ENCODE assay signal across 32 cellular contexts in the genomic region with DNA sequence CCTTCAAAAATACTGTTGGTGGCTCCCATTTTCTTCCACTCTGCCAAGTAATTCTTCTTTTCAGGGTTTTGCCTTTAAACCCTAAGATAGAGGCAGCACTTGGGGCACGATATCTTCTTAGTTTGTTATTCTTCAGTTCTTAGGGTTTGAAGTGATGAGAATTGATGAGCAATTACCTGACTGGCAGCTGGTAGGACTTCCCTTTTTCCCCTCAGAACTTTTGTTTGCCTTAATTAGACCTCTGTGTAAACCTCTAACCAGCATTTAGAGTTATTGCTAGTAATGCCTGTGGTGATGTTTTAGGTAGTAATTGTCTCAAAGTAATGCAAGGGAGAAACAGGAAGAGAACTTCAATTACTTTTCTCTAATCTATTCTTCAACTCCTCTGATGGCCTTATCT.
"Had no signal": no experiment of that assay in that cellular context is flagged by ENCODE, and none has a peak within 500 bp of the region (broad histone marks: within the 10 kb centered on the region; RNA-seq: fewer than 3 reads in every experiment).

No MANE protein-coding gene starts in this region.

- H3K27ac ChIP-seq: ascending aorta, cardiac muscle cell, colonic mucosa, VCaP had no signal

- H3K36me3 ChIP-seq: ascending aorta, cardiac muscle cell, colonic mucosa had no signal

- ATAC-seq: activated CD8-positive, alpha-beta T cell treated with anti-CD3 and anti-CD28 coated beads for 36 hours; activated naive CD8-positive, alpha-beta T cell treated with anti-CD3 and anti-CD28 coated beads, Interleukin-2, amount 50 U/mL, for 24 hours; activated T-cell treated with anti-CD3 and anti-CD28 coated beads, Interleukin-2, amount 50 U/mL, for 4 hours; activated T-cell treated with anti-CD3 and anti-CD28 coated beads, Interleukin-2, amount 50 U/mL, for 72 hours; activated T-helper 17 cell treated with anti-CD3 and anti-CD28 coated beads, Interleukin-2, amount 50 U/mL, for 72 hours had no signal

- H3K9me3 ChIP-seq: ascending aorta, colonic mucosa had no signal

- H3K4me1 ChIP-seq: ascending aorta, colonic mucosa had no signal

- FAIRE-seq: bronchial epithelial cell, TTC549 had no signal

- H3K27me3 ChIP-seq: ascending aorta, cardiac muscle cell, colonic mucosa had no signal

- H3K4me3 ChIP-seq: ascending aorta, cardiac muscle cell, colonic mucosa had no signal

- DNase-seq: activated B cell treated with CpG ODN at 0.5 μM for 24 hours; activated CD4-positive, alpha-beta memory T cell treated with anti-CD3 and anti-CD28 coated beads for 36 hours; activated CD4-positive, alpha-beta T cell treated with anti-CD3 and anti-CD28 coated beads for 4 hours; activated CD4-positive, alpha-beta T cell treated with anti-CD3 and anti-CD28 coated beads, Interleukin-2, amount 10 ng/mL, durations not matched to agents 24 days and 14 days; activated CD4-positive, alpha-beta T cell treated with anti-CD3 and anti-CD28 coated beads, Interleukin-2, amount 50 U/mL, for 1 hour; activated CD4-positive, alpha-beta T cell treated with anti-CD3 and anti-CD28 coated beads, Interleukin-2, amount 50 U/mL, for 4 hours; activated CD4-positive, CD25-positive, alpha-beta regulatory T cell treated with anti-CD3 and anti-CD28 coated beads, Interleukin-2, amount 50 U/mL, for 72 hours; activated CD8-positive, alpha-beta memory T cell treated with anti-CD3 and anti-CD28 coated beads, Interleukin-2, amount 50 U/mL, for 4 hours; activated CD8-positive, alpha-beta T cell treated with anti-CD3 and anti-CD28 coated beads for 36 hours; activated effector memory CD4-positive, alpha-beta T cell treated with anti-CD3 and anti-CD28 coated beads, Interleukin-2, amount 50 U/mL, for 16 hours; activated gamma-delta T cell treated with Interleukin-2 at 50 U/mL for 16 hours; activated naive CD4-positive, alpha-beta T cell; activated naive CD4-positive, alpha-beta T cell treated with anti-CD3 and anti-CD28 coated beads for 36 hours; activated naive CD8-positive, alpha-beta T cell treated with anti-CD3 and anti-CD28 coated beads, Interleukin-2, amount 10 ng/mL, durations not matched to agents 7 days and 5 days; activated naive CD8-positive, alpha-beta T cell treated with anti-CD3 and anti-CD28 coated beads, Interleukin-2, amount 50 U/mL, for 24 hours; activated T-cell treated with anti-CD3 and anti-CD28 coated beads for 4 hours; activated T-cell treated with anti-CD3 and anti-CD28 coated beads, Interleukin-2, amount 50 U/mL, for 1 hour; activated T-cell treated with anti-CD3 and anti-CD28 coated beads, Interleukin-2, amount 50 U/mL, for 4 hours; activated T-cell treated with anti-CD3 and anti-CD28 coated beads, Interleukin-2, amount 50 U/mL, for 72 hours; amygdala; anterior cingulate cortex; caudate nucleus; cerebellar nuclear complex; colonic mucosa; T-helper 2 cell; T-helper 9 cell had no signal
